ENCODE assay signal across 20 cellular contexts in genomic region chr20:634526-634925, GRCh38. TPM values are rescaled to one million over a fixed set of nuclear protein-coding genes. Genes with fewer than 3 reads are reported as not detected.
DNase-seq lines count a peak whose midpoint lies in the region; ATAC-seq and TF ChIP-seq lines count a peak whose summit lies in the region.
"Had no signal": no experiment of that assay in that cellular context is flagged by ENCODE, and none has a peak within 500 bp of the region (broad histone marks: within the 10 kb centered on the region; RNA-seq: fewer than 3 reads in every experiment).

No MANE protein-coding gene starts in this region.

- no peak for TF ChIP-seq CTCF in GM23338 (conservative IDR thresholded peaks at IDR 0.05; ENCODE audit: low read depth in 2 of 2)
- TF ChIP-seq CTCF in endodermal cell (conservative IDR thresholded peaks at IDR 0.05) = no peak

- H3K9me3 ChIP-seq in endodermal cell (ENCODE audit: control insufficient read depth, low read length) = no peaks in the 10 kb centered on the region
- H3K9me3 ChIP-seq: gastrocnemius medialis, testis had no signal

- H3K4me1 Mint-ChIP-seq in GM23338 = peaks cover 8% of the 10 kb centered on the region; the same call in 2 of the 3 replicates
- H3K4me1 Mint-ChIP-seq in endodermal cell = peaks cover 4% of the 10 kb centered on the region
- H3K4me1 Mint-ChIP-seq in activated T-cell treated with anti-CD3 and anti-CD28 coated beads, Interleukin-2, amount 50 U/mL, for 72 hours (ENCODE audit: low read depth) = no peaks in the 10 kb centered on the region
- H3K4me1 Mint-ChIP-seq: activated CD4-positive, alpha-beta T cell treated with anti-CD3 and anti-CD28 coated beads for 36 hours; activated CD8-positive, alpha-beta memory T cell treated with anti-CD3 and anti-CD28 coated beads, Interleukin-2, amount 10 ng/mL, durations not matched to agents 7 days and 5 days; CD8-positive, alpha-beta memory T cell had no signal

- no peaks in the 10 kb centered on the region for H3K79me2 ChIP-seq in GM23338 (replicated peaks; ENCODE audit: insufficient read depth)

- no peak overlapping the region for H3K4me2 ChIP-seq in GM23338

- H3K4me1 ChIP-seq in GM23338 (ENCODE audit: insufficient read depth) (no peaks in the 10 kb centered on the region), endodermal cell (ENCODE audit: control insufficient read depth, insufficient read depth, low read length) (peaks cover 3% of the 10 kb centered on the region)
- H3K4me1 ChIP-seq: gastrocnemius medialis, testis had no signal

- no peaks in the 10 kb centered on the region for H3K9me2 ChIP-seq in GM23338 (ENCODE audit: insufficient read depth)

- no peaks in the 10 kb centered on the region for H3F3A ChIP-seq in GM23338 (replicated peaks; ENCODE audit: low read depth)

- peak; percentile 63 for ATAC-seq in GM23338
- no peak for ATAC-seq in HG03432 (IDR thresholded peaks at IDR 0.05; ENCODE audit: unreplicated experiment)
- ATAC-seq in activated T-cell treated with anti-CD3 and anti-CD28 coated beads, Interleukin-2, amount 50 U/mL, for 72 hours (replicated peaks in 1 of 2) = no peak
- ATAC-seq: activated CD4-positive, alpha-beta T cell treated with anti-CD3 and anti-CD28 coated beads for 36 hours; activated CD8-positive, alpha-beta memory T cell treated with anti-CD3 and anti-CD28 coated beads, Interleukin-2, amount 10 ng/mL, durations not matched to agents 7 days and 5 days; gastrocnemius medialis; left lobe of liver had no signal

- no peaks in the 10 kb centered on the region; the same call in 2 of the 3 replicates for H3K9me3 Mint-ChIP-seq in GM23338
- no peaks in the 10 kb centered on the region for H3K9me3 Mint-ChIP-seq in endodermal cell
- H3K9me3 Mint-ChIP-seq in activated T-cell treated with anti-CD3 and anti-CD28 coated beads, Interleukin-2, amount 50 U/mL, for 72 hours = no peaks in the 10 kb centered on the region
- H3K9me3 Mint-ChIP-seq: activated T-helper 2 cell treated with anti-CD3 and anti-CD28 coated beads, Interferon-gamma antibody, Interleukin-2, Interleukin-4, amounts not matched to agents 10 μg/mL and 5 μg/mL and 100 μg/mL, durations not matched to agents 14 hours and 24 hours and 36 hours; CD8-positive, alpha-beta memory T cell had no signal

- H3K36me3 ChIP-seq in GM23338 (ENCODE audit: insufficient read depth) (no peaks in the 10 kb centered on the region), endodermal cell (ENCODE audit: control insufficient read depth, insufficient read depth, low read length) (no peaks in the 10 kb centered on the region)
- H3K36me3 ChIP-seq: cardiac muscle cell, gastrocnemius medialis had no signal

- WGBS in endodermal cell (ENCODE audit: insufficient coverage in 1 of 2, insufficient read length in 1 of 2), 2 experiments = 62 to 65% methylated on average over 8 to 10 of the region's 11 CpGs

- H3K36me3 Mint-ChIP-seq in GM23338 (ENCODE audit: low read depth) = no peaks in the 10 kb centered on the region
- H3K36me3 Mint-ChIP-seq in endodermal cell (ENCODE audit: low read depth) = no peaks in the 10 kb centered on the region
- H3K36me3 Mint-ChIP-seq in activated T-cell treated with anti-CD3 and anti-CD28 coated beads, Interleukin-2, amount 50 U/mL, for 72 hours (ENCODE audit: insufficient read depth in 2 of 2) = no peaks in the 10 kb centered on the region
- H3K36me3 Mint-ChIP-seq: activated CD8-positive, alpha-beta memory T cell treated with anti-CD3 and anti-CD28 coated beads, Interleukin-2, amount 10 ng/mL, durations not matched to agents 7 days and 5 days; CD8-positive, alpha-beta memory T cell had no signal

- peak overlapping the region; percentile 78 for H2AFZ ChIP-seq in GM23338

- H3K27ac ChIP-seq in GM23338 (ENCODE audit: low read depth) = no peak overlapping the region
- peak overlapping the region; percentile 78 for H3K27ac ChIP-seq in endodermal cell (ENCODE audit: low read depth, low read length)
- H3K27ac ChIP-seq: cardiac muscle cell, gastrocnemius medialis, testis had no signal

- H3K4me3 Mint-ChIP-seq in GM23338 (no peak overlapping the region), endodermal cell (no peak overlapping the region)
- no peak overlapping the region for H3K4me3 Mint-ChIP-seq in activated T-cell treated with anti-CD3 and anti-CD28 coated beads, Interleukin-2, amount 50 U/mL, for 72 hours
- H3K4me3 Mint-ChIP-seq: activated CD4-positive, alpha-beta T cell treated with anti-CD3 and anti-CD28 coated beads for 36 hours; activated CD8-positive, alpha-beta memory T cell treated with anti-CD3 and anti-CD28 coated beads, Interleukin-2, amount 10 ng/mL, durations not matched to agents 7 days and 5 days; CD8-positive, alpha-beta memory T cell had no signal

- H3K27me3 ChIP-seq in GM23338 (ENCODE audit: insufficient read depth) (no peaks in the 10 kb centered on the region), endodermal cell (ENCODE audit: control insufficient read depth, insufficient read depth, low read length, poor library complexity, severe bottlenecking) (no peaks in the 10 kb centered on the region)
- H3K27me3 ChIP-seq: cardiac muscle cell, gastrocnemius medialis, testis had no signal

- no peaks in the 10 kb centered on the region for H4K20me1 ChIP-seq in GM23338 (replicated peaks; ENCODE audit: insufficient read depth)

- H3K27ac Mint-ChIP-seq in GM23338 = no peak overlapping the region
- H3K27ac Mint-ChIP-seq in endodermal cell = no peak overlapping the region
- no peak overlapping the region for H3K27ac Mint-ChIP-seq in activated T-cell treated with anti-CD3 and anti-CD28 coated beads, Interleukin-2, amount 50 U/mL, for 72 hours
- H3K27ac Mint-ChIP-seq: activated CD4-positive, alpha-beta T cell treated with anti-CD3 and anti-CD28 coated beads for 36 hours; activated CD8-positive, alpha-beta memory T cell treated with anti-CD3 and anti-CD28 coated beads, Interleukin-2, amount 10 ng/mL, durations not matched to agents 7 days and 5 days; activated T-helper 2 cell treated with anti-CD3 and anti-CD28 coated beads, Interferon-gamma antibody, Interleukin-2, Interleukin-4, amounts not matched to agents 10 μg/mL and 5 μg/mL and 100 μg/mL, durations not matched to agents 14 hours and 24 hours and 36 hours; CD8-positive, alpha-beta memory T cell had no signal

- no peak for DNase-seq in GM23338 (ENCODE audit: low spot score)
- peak; percentile 79 to 92 for DNase-seq in NCI-H524 (lab: John Stamatoyannopoulos, UW)
- DNase-seq in endodermal cell = no peak
- DNase-seq in occipital lobe (lab: John Stamatoyannopoulos, UW) = peak; percentile 36
- DNase-seq in SIG-M5 treated with dmso at 0.1 percent for 504 hours (lab: John Stamatoyannopoulos, UW; ENCODE audit: unreplicated experiment) = no peak
- no peak for DNase-seq in activated T-cell treated with anti-CD3 and anti-CD28 coated beads, Interleukin-2, amount 50 U/mL, for 72 hours
- DNase-seq: activated CD4-positive, alpha-beta T cell treated with anti-CD3 and anti-CD28 coated beads for 36 hours; activated CD8-positive, alpha-beta memory T cell treated with anti-CD3 and anti-CD28 coated beads, Interleukin-2, amount 10 ng/mL, durations not matched to agents 7 days and 5 days; CD8-positive, alpha-beta memory T cell; gastrocnemius medialis; KG1; MV-4-11; stimulated activated CD4-positive, alpha-beta T cell treated with anti-CD3 and anti-CD28 coated beads, Interleukin-12 subunit alpha, Interleukin-12 subunit beta, amount 100 ng/mL, for 4 hours; testis had no signal

- H3K4me3 ChIP-seq in GM23338 (no peak overlapping the region), endodermal cell (ENCODE audit: low read length) (no peak overlapping the region)
- H3K4me3 ChIP-seq: cardiac muscle cell, gastrocnemius medialis, testis had no signal

- H3K27me3 Mint-ChIP-seq in GM23338 (ENCODE audit: insufficient read depth, low read depth, poor library complexity) (peaks cover 9% of the 10 kb centered on the region), endodermal cell (ENCODE audit: insufficient read depth) (peaks cover 5% of the 10 kb centered on the region)
- peaks cover 6% of the 10 kb centered on the region for H3K27me3 Mint-ChIP-seq in activated T-cell treated with anti-CD3 and anti-CD28 coated beads, Interleukin-2, amount 50 U/mL, for 72 hours (ENCODE audit: low read depth)

- no peak overlapping the region for H3K9ac ChIP-seq in endodermal cell (ENCODE audit: extremely low read depth, low read length, poor library complexity, severe bottlenecking)

TF ChIP-seq in GM23338, 12 proteins besides CTCF, POLR2A, EP300 and RAD21 (continues in another document):
- TF ChIP-seq EZH2phosphoT487 (IDR thresholded peaks at IDR 0.05; ENCODE audit: unreplicated experiment) = no peak
- no peak for TF ChIP-seq CREB1 (CRISPR knock-in tag; IDR thresholded peaks at IDR 0.05; ENCODE audit: low read depth)
- TF ChIP-seq EZH2 (IDR thresholded peaks at IDR 0.05; ENCODE audit: low read depth, unreplicated experiment) = no peak
- TF ChIP-seq ZNF331 (CRISPR knock-in tag; IDR thresholded peaks at IDR 0.05; ENCODE audit: low read depth) = no peak

RNA-seq across cellular contexts. Expression of gene SRXN1, which starts 18.5 kb away (rescaled TPM):
- total RNA-seq in GM23338 (2014; rRNA removed; shearing (Covaris generic)) = 18.6 and 26.6 TPM in 2 replicates
- 8.0 and 8.4 TPM in 2 replicates for polyA plus RNA-seq in GM23338 (2016; fragmentation: Nextera tagmentation; extraction: Ambion mirVana)
- total RNA-seq in endodermal cell (10 to 100 TPM in 1 of 2 donors, 1 to 10 TPM in 1; 9.7 to 19.3 TPM), occipital lobe (11.5 TPM)
- polyA plus RNA-seq in endodermal cell (2013, experiment 1 of 2) = 15.8 TPM
- polyA plus RNA-seq in endodermal cell (2013, experiment 2 of 2) = 13.7 TPM
- 1 to 10 TPM; 5.6 to 9.7 TPM for total RNA-seq in activated T-cell treated with anti-CD3 and anti-CD28 coated beads, Interleukin-2, amount 50 U/mL, for 72 hours

RNA-seq across cellular contexts. Expression of gene TCF15, which starts 24.4 kb away (rescaled TPM):
- total RNA-seq in GM23338 (2014; rRNA removed; shearing (Covaris generic)) = 2.0 and 3.8 TPM in 2 replicates
- polyA plus RNA-seq in GM23338 (2016; fragmentation: Nextera tagmentation; extraction: Ambion mirVana) = 4.0 and 4.2 TPM in 2 replicates
- total RNA-seq in endodermal cell = 1 to 10 TPM; 1.9 to 2.2 TPM
- polyA plus RNA-seq in endodermal cell (2013, experiment 1 of 2) = 1.3 TPM
- 2.2 TPM for polyA plus RNA-seq in endodermal cell (2013, experiment 2 of 2)
- total RNA-seq in occipital lobe = 0.47 TPM
- total RNA-seq in activated T-cell treated with anti-CD3 and anti-CD28 coated beads, Interleukin-2, amount 50 U/mL, for 72 hours = not detected
- total RNA-seq: activated CD4-positive, alpha-beta T cell treated with anti-CD3 and anti-CD28 coated beads for 36 hours; activated CD8-positive, alpha-beta memory T cell treated with anti-CD3 and anti-CD28 coated beads, Interleukin-2, amount 10 ng/mL, durations not matched to agents 7 days and 5 days; activated T-helper 2 cell treated with anti-CD3 and anti-CD28 coated beads, Interferon-gamma antibody, Interleukin-2, Interleukin-4, amounts not matched to agents 10 μg/mL and 5 μg/mL and 100 μg/mL, durations not matched to agents 14 hours and 24 hours and 36 hours; CD8-positive, alpha-beta memory T cell; left lobe of liver; renal cortical epithelial cell had no signal
- polyA plus RNA-seq: CD8-positive, alpha-beta memory T cell had no signal

RNA-seq across cellular contexts. Expression of gene SCRT2, which starts 41.1 kb away (rescaled TPM):
- 0.31 and 0.35 TPM in 2 replicates for total RNA-seq in GM23338 (2014; rRNA removed; shearing (Covaris generic))
- polyA plus RNA-seq in GM23338 (2016; fragmentation: Nextera tagmentation; extraction: Ambion mirVana) = 0.28 TPM in 1 of 2 replicates, not detected in the other
- total RNA-seq in endodermal cell (not detected), occipital lobe (2.0 TPM)
- 10.8 TPM for polyA plus RNA-seq in endodermal cell (2013, experiment 1 of 2)
- polyA plus RNA-seq in endodermal cell (2013, experiment 2 of 2) = 9.9 TPM
- total RNA-seq in activated T-cell treated with anti-CD3 and anti-CD28 coated beads, Interleukin-2, amount 50 U/mL, for 72 hours = not detected
- total RNA-seq: activated CD4-positive, alpha-beta T cell treated with anti-CD3 and anti-CD28 coated beads for 36 hours; activated CD8-positive, alpha-beta memory T cell treated with anti-CD3 and anti-CD28 coated beads, Interleukin-2, amount 10 ng/mL, durations not matched to agents 7 days and 5 days; activated T-helper 2 cell treated with anti-CD3 and anti-CD28 coated beads, Interferon-gamma antibody, Interleukin-2, Interleukin-4, amounts not matched to agents 10 μg/mL and 5 μg/mL and 100 μg/mL, durations not matched to agents 14 hours and 24 hours and 36 hours; cardiac muscle cell; CD8-positive, alpha-beta memory T cell; epithelial cell of proximal tubule; gastrocnemius medialis; left lobe of liver; renal cortical epithelial cell had no signal
- polyA plus RNA-seq: cardiac muscle cell; CD8-positive, alpha-beta memory T cell had no signal

Comparison
In these comparisons a context has a peak if more than half of its experiments do, and no peak if none do; other contexts are left out.
1. DNase-seq: peak in NCI-H524 (2 of 2) and occipital lobe (single experiment); none in GM23338 (single experiment), endodermal cell (single experiment), SIG-M5 treated with dmso at 0.1 percent for 504 hours (single experiment) and activated T-cell treated with anti-CD3 and anti-CD28 coated beads, Interleukin-2, amount 50 U/mL, for 72 hours (0 of 2).